ENCODE assay signal across 24 cellular contexts in genomic region chr12:101204598-101205304, GRCh38. TPM values are rescaled to one million over a fixed set of nuclear protein-coding genes. Genes with fewer than 3 reads are reported as not detected.
"Had no signal": no experiment of that assay in that cellular context is flagged by ENCODE, and none has a peak within 500 bp of the region (broad histone marks: within the 10 kb centered on the region; RNA-seq: fewer than 3 reads in every experiment).

No MANE protein-coding gene starts in this region.

- H3K27me3 ChIP-seq: ascending aorta had no signal

- H3K27ac Mint-ChIP-seq: activated CD8-positive, alpha-beta T cell treated with anti-CD3 and anti-CD28 coated beads for 36 hours; activated T-helper 1 cell treated with anti-CD3 and anti-CD28 coated beads, Interleukin-12 subunit alpha, Interleukin-12 subunit beta, Interleukin-2, Interleukin-4 antibody, amounts not matched to agents 30 ng/mL and 10 ng/mL and 1 ng/mL, durations not matched to agents 14 hours and 24 hours and 36 hours; natural killer cell; stimulated activated naive B cell treated with anti-CD40 and anti-IgM and Interleukin-4, amounts not matched to agents 10 μg/mL and 1 μg/mL and 100 μg/mL, for 72 hours had no signal

- H3K36me3 ChIP-seq: ascending aorta, esophagus muscularis mucosa, prostate gland, spleen, upper lobe of right lung had no signal

- H3K9me3 Mint-ChIP-seq: activated CD8-positive, alpha-beta T cell treated with anti-CD3 and anti-CD28 coated beads for 36 hours; activated T-helper 1 cell treated with anti-CD3 and anti-CD28 coated beads, Interleukin-12 subunit alpha, Interleukin-12 subunit beta, Interleukin-2, Interleukin-4 antibody, amounts not matched to agents 30 ng/mL and 10 ng/mL and 1 ng/mL, durations not matched to agents 14 hours and 24 hours and 36 hours had no signal

- H3K36me3 Mint-ChIP-seq: natural killer cell; stimulated activated naive B cell treated with anti-CD40 and anti-IgM and Interleukin-4, amounts not matched to agents 10 μg/mL and 1 μg/mL and 100 μg/mL, for 72 hours had no signal

- H3K4me1 Mint-ChIP-seq: natural killer cell; stimulated activated naive B cell treated with anti-CD40 and anti-IgM and Interleukin-4, amounts not matched to agents 10 μg/mL and 1 μg/mL and 100 μg/mL, for 72 hours had no signal

- H3K4me3 ChIP-seq: ascending aorta, dorsolateral prefrontal cortex, esophagus muscularis mucosa, prostate gland, spleen, upper lobe of right lung had no signal

- H3K9me3 ChIP-seq: ascending aorta, esophagus muscularis mucosa, prostate gland, spleen, upper lobe of right lung had no signal

- DNase-seq: activated CD4-positive, alpha-beta T cell treated with anti-CD3 and anti-CD28 coated beads for 4 hours; activated CD8-positive, alpha-beta memory T cell treated with anti-CD3 and anti-CD28 coated beads, Interleukin-2, amount 50 U/mL, for 48 hours; activated CD8-positive, alpha-beta T cell treated with anti-CD3 and anti-CD28 coated beads for 36 hours; activated naive CD4-positive, alpha-beta T cell; dorsolateral prefrontal cortex; hypothalamus; islet precursor cell; mammary epithelial cell; natural killer cell; occipital lobe; spleen; stimulated activated CD4-positive, alpha-beta T cell treated with anti-CD3 and anti-CD28 coated beads, Interleukin-2, amount 100 ng/mL, for 24 hours; stimulated activated naive B cell treated with anti-CD40 and anti-IgM and Interleukin-4, amounts not matched to agents 10 μg/mL and 1 μg/mL and 100 μg/mL, for 72 hours; T1000; upper lobe of right lung had no signal

- H3K4me3 Mint-ChIP-seq: activated CD8-positive, alpha-beta T cell treated with anti-CD3 and anti-CD28 coated beads for 36 hours; activated T-helper 1 cell treated with anti-CD3 and anti-CD28 coated beads, Interleukin-12 subunit alpha, Interleukin-12 subunit beta, Interleukin-2, Interleukin-4 antibody, amounts not matched to agents 30 ng/mL and 10 ng/mL and 1 ng/mL, durations not matched to agents 14 hours and 24 hours and 36 hours; natural killer cell; stimulated activated naive B cell treated with anti-CD40 and anti-IgM and Interleukin-4, amounts not matched to agents 10 μg/mL and 1 μg/mL and 100 μg/mL, for 72 hours had no signal

- H3K4me1 ChIP-seq: ascending aorta, prostate gland, upper lobe of right lung had no signal

- H3K27ac ChIP-seq: ascending aorta, dorsolateral prefrontal cortex, esophagus muscularis mucosa, prostate gland, upper lobe of right lung, VCaP had no signal

RNA-seq across cellular contexts. Expression of gene SLC5A8, which starts 5.3 kb away (rescaled TPM):
- total RNA-seq: activated CD8-positive, alpha-beta T cell treated with anti-CD3 and anti-CD28 coated beads for 36 hours; activated T-helper 1 cell treated with anti-CD3 and anti-CD28 coated beads, Interleukin-12 subunit alpha, Interleukin-12 subunit beta, Interleukin-2, Interleukin-4 antibody, amounts not matched to agents 30 ng/mL and 10 ng/mL and 1 ng/mL, durations not matched to agents 14 hours and 24 hours and 36 hours; esophagus muscularis mucosa; fibroblast of villous mesenchyme; left lobe of liver; mammary epithelial cell; natural killer cell; sciatic nerve; spleen; subcutaneous adipose tissue had no signal
